1 cellular context compared by ENCODE assay signal in the genomic region with DNA sequence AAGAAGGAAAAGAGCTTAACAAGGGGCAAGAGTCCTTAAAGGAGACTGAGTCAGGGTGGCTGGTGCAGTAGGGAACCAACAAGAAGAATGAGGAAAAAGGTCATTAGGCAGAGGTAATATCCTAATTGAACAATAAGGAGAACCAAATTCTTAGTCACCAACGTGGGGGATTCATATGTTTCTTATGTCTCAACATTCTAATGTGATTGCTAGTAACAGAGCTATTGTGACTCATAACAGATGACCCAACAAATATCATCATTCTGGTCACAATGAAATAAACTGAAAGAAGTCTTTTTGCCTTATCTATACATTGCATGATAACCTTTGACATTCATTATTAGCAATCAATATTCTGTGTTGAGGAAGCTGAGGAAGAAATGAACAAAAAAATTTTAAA.
TF ChIP-seq lines count a peak whose summit lies in the region.

No MANE protein-coding gene starts in this region.

TF ChIP-seq in IMR-90, 13 proteins besides CTCF, POLR2A, EP300 and RAD21:
- peak; percentile 63 for TF ChIP-seq FOS (IDR thresholded peaks at IDR 0.05; ENCODE audit: low read depth, low read length)
- no peak for TF ChIP-seq NFE2L2 (IDR thresholded peaks at IDR 0.05; ENCODE audit: low read depth, low read length)
- TF ChIP-seq CEBPB (IDR thresholded peaks at IDR 0.05; ENCODE audit: low read depth, low read length): peak; percentile 79
